ENCODE assay signal across 8 cellular contexts in genomic region chr12:52156757-52157565, GRCh38. TPM values are rescaled to one million over a fixed set of nuclear protein-coding genes. Genes with fewer than 3 reads are reported as not detected.
A peak's percentile ranks its signal among the peaks of the same experiment; 100 is the strongest.
DNase-seq lines count a peak whose midpoint lies in the region; ATAC-seq lines count a peak whose summit lies in the region.

No MANE protein-coding gene starts in this region.

- intact Hi-C loops in activated CD4-positive, alpha-beta memory T cell treated with anti-CD3 and anti-CD28 coated beads for 36 hours (cut with micrococcal nuclease), result loop anchor here (1.0 to 2.0 kb wide), 3 partner anchors 122 to 722 kb away; no protein-coding TSS in a partner anchor

- no peaks in the 10 kb centered on the region for H3K36me3 Mint-ChIP-seq in activated CD4-positive, alpha-beta memory T cell treated with anti-CD3 and anti-CD28 coated beads for 36 hours

- peaks cover 29% of the 10 kb centered on the region for H3K4me1 Mint-ChIP-seq in activated CD4-positive, alpha-beta memory T cell treated with anti-CD3 and anti-CD28 coated beads for 36 hours (ENCODE audit: low read depth)

- no peaks in the 10 kb centered on the region for H3K9me3 Mint-ChIP-seq in activated CD4-positive, alpha-beta memory T cell treated with anti-CD3 and anti-CD28 coated beads for 36 hours

- CTCF ChIA-PET in activated CD4-positive, alpha-beta memory T cell treated with anti-CD3 and anti-CD28 coated beads for 36 hours (lab: Charles Lee), result interaction anchor here (0.5 to 4.1 kb wide), 20 partner anchors 14 to 754 kb away, joined by 3 to 55 read pairs (median 3); no protein-coding TSS in a partner anchor

- ATAC-seq in HG02884 (IDR thresholded peaks at IDR 0.05; ENCODE audit: unreplicated experiment), result no peak

- DNase-seq in AG08396 (ENCODE audit: low spot score) (peak; percentile 73), GM19240 (ENCODE audit: insufficient read length, low spot score) (peak; percentile 79), NCI-H345 treated with DMSO at 0.1 percent for 48 hours (lab: John Stamatoyannopoulos, UW; ENCODE audit: unreplicated experiment) (peak; percentile 39), lung microvascular endothelial cell (ENCODE audit: low read depth in 2 of 2) (peak; percentile 69 to 78)
- peak; percentile 81 for DNase-seq in activated CD4-positive, alpha-beta memory T cell treated with anti-CD3 and anti-CD28 coated beads for 36 hours
- DNase-seq in effector CD4-positive, alpha-beta T cell, result peak; percentile 63
- peak; percentile 52 for DNase-seq in stimulated activated CD8-positive, alpha-beta memory T cell treated with anti-CD3 and anti-CD28 coated beads, Interleukin-15, amount 100 ng/mL, for 24 hours (ENCODE audit: low read depth)

- no peaks in the 10 kb centered on the region for H3K27me3 Mint-ChIP-seq in activated CD4-positive, alpha-beta memory T cell treated with anti-CD3 and anti-CD28 coated beads for 36 hours

- H3K4me3 Mint-ChIP-seq in activated CD4-positive, alpha-beta memory T cell treated with anti-CD3 and anti-CD28 coated beads for 36 hours, result no peak overlapping the region

- POLR2A ChIA-PET in activated CD4-positive, alpha-beta memory T cell treated with anti-CD3 and anti-CD28 coated beads for 36 hours (lab: Charles Lee), result no interaction called here

- H3K27ac Mint-ChIP-seq in activated CD4-positive, alpha-beta memory T cell treated with anti-CD3 and anti-CD28 coated beads for 36 hours, result no peak overlapping the region

RNA-seq across cellular contexts. Expression of gene KRT80, which starts 34.9 kb away (rescaled TPM):
- not detected for total RNA-seq in activated CD4-positive, alpha-beta memory T cell treated with anti-CD3 and anti-CD28 coated beads for 36 hours
- total RNA-seq in lung microvascular endothelial cell, result 0.20 and 0.65 TPM in 2 replicates
